Comparison of ENCODE assay signal across 9 cellular contexts in genomic region chr1:30708361-30708728, GRCh38. TPM values are rescaled to one million over a fixed set of nuclear protein-coding genes. Genes with fewer than 3 reads are reported as not detected.
"Had no signal": no experiment of that assay in that cellular context is flagged by ENCODE, and none has a peak within 500 bp of the region (broad histone marks: within the 10 kb centered on the region; RNA-seq: fewer than 3 reads in every experiment).

No MANE protein-coding gene starts in this region.

- H3K27me3 ChIP-seq: pancreas had no signal

- H3K9me3 Mint-ChIP-seq: central memory CD8-positive, alpha-beta T cell; WTC11 had no signal

- H3K27ac ChIP-seq: left lung, pancreas had no signal

- H3K36me3 ChIP-seq: left lung, pancreas had no signal

- H3K36me3 Mint-ChIP-seq: activated naive CD8-positive, alpha-beta T cell; naive thymus-derived CD4-positive, alpha-beta T cell; WTC11 had no signal

- H3K4me3 ChIP-seq: left lung, pancreas had no signal

- H3K9me3 ChIP-seq: left lung, pancreas had no signal

- H3K27ac Mint-ChIP-seq: activated CD8-positive, alpha-beta T cell treated with anti-CD3 and anti-CD28 coated beads, Interleukin-2, amount 10 ng/mL, durations not matched to agents 7 days and 5 days; activated naive CD8-positive, alpha-beta T cell; WTC11 had no signal

- FAIRE-seq: kidney, pancreas had no signal

- H3K4me3 Mint-ChIP-seq: activated CD8-positive, alpha-beta T cell treated with anti-CD3 and anti-CD28 coated beads, Interleukin-2, amount 10 ng/mL, durations not matched to agents 7 days and 5 days; activated naive CD8-positive, alpha-beta T cell; central memory CD8-positive, alpha-beta T cell; naive thymus-derived CD4-positive, alpha-beta T cell; WTC11 had no signal

- H3K4me1 ChIP-seq: left lung, pancreas had no signal

RNA-seq across cellular contexts. Expression of gene MATN1, which starts 15.0 kb away (rescaled TPM):
- total RNA-seq: activated CD8-positive, alpha-beta T cell treated with anti-CD3 and anti-CD28 coated beads, Interleukin-2, amount 10 ng/mL, durations not matched to agents 7 days and 5 days; mammary epithelial cell had no signal
- polyA plus RNA-seq: naive thymus-derived CD4-positive, alpha-beta T cell had no signal
